Comparison of ENCODE assay signal across 8 cellular contexts in genomic region chr17:58503134-58503533, GRCh38. TPM values are rescaled to one million over a fixed set of nuclear protein-coding genes. Genes with fewer than 3 reads are reported as not detected.
"Had no signal": no experiment of that assay in that cellular context is flagged by ENCODE, and none has a peak within 500 bp of the region (broad histone marks: within the 10 kb centered on the region; RNA-seq: fewer than 3 reads in every experiment).

No MANE protein-coding gene starts in this region.

RNA-seq across cellular contexts. Expression of gene HSF5, which starts 14.9 kb away (rescaled TPM):
- total RNA-seq: HepG2, HT-29, IMR-90, NCI-H460, PC-9, Right ventricle myocardium inferior, RPMI7951, SJCRH30 had no signal
- polyA plus RNA-seq: HepG2, IMR-90 had no signal
